Comparison of ENCODE assay signal across 17 cellular contexts in the genomic region with DNA sequence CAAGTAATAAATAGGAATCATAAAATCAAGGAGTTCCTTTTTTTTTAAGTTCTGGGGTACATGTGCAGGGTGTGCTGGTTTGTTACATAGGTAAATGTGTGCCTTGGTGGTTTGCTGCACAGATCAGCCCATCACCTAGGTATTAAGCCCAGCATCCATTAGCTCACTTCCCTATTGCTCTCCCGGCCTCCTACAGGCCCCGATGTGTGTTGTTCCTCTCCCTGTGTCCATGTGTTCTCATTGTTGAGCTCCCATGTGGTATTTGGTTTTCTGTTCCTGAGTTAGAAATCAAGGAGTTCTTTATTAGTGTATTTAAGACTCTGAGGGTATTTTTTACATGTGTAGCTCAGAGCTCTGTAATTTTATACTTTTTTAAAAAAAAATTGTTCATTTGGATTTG.
"Had no signal": no experiment of that assay in that cellular context is flagged by ENCODE, and none has a peak within 500 bp of the region (broad histone marks: within the 10 kb centered on the region; RNA-seq: fewer than 3 reads in every experiment).

No MANE protein-coding gene starts in this region.

- DNase-seq: activated CD4-positive, alpha-beta T cell treated with anti-CD3 and anti-CD28 coated beads, Interleukin-2, amount 50 U/mL, for 48 hours; activated gamma-delta T cell; adrenal gland; cerebellar nuclear complex; cortex of kidney; gastrocnemius medialis; heart left ventricle; mucosa of descending colon; naive B cell; retina; stimulated activated CD8-positive, alpha-beta memory T cell treated with anti-CD3 and anti-CD28 coated beads, Interleukin-4, amount 100 ng/mL, for 48 hours; stimulated activated naive CD4-positive, alpha-beta T cell treated with Interleukin-2 at 50 U/mL for 16 hours; thyroid gland; WERI-Rb-1 had no signal

- H3K27ac Mint-ChIP-seq: activated naive CD4-positive, alpha-beta T cell treated with anti-CD3 and anti-CD28 coated beads, Interleukin-2, amount 50 U/mL, for 72 hours; memory B cell had no signal

- ATAC-seq: activated naive CD4-positive, alpha-beta T cell treated with anti-CD3 and anti-CD28 coated beads, Interleukin-2, amount 50 U/mL, for 72 hours; gastrocnemius medialis; heart left ventricle; mucosa of descending colon had no signal

- H3K4me3 Mint-ChIP-seq: memory B cell, naive B cell had no signal

- H3K4me1 ChIP-seq: adrenal gland, gastrocnemius medialis, heart left ventricle, parathyroid adenoma had no signal

- H3K79me2 ChIP-seq: parathyroid adenoma had no signal

- H3K27me3 Mint-ChIP-seq: memory B cell, naive B cell had no signal

- H3K4me3 ChIP-seq: adrenal gland, gastrocnemius medialis, heart left ventricle, mucosa of descending colon, thyroid gland had no signal

- H3K36me3 ChIP-seq: thyroid gland, WERI-Rb-1 had no signal

- H3K9me3 Mint-ChIP-seq: activated naive CD4-positive, alpha-beta T cell treated with anti-CD3 and anti-CD28 coated beads, Interleukin-2, amount 50 U/mL, for 72 hours; memory B cell; naive B cell had no signal

- H3K27ac ChIP-seq: adrenal gland, gastrocnemius medialis, heart left ventricle, parathyroid adenoma, thyroid gland, WERI-Rb-1 had no signal

- H3K4me1 Mint-ChIP-seq: memory B cell, naive B cell had no signal

- H3K27me3 ChIP-seq: adrenal gland, gastrocnemius medialis, heart left ventricle, thyroid gland had no signal

- H2AFZ ChIP-seq: parathyroid adenoma had no signal

- H3K9me3 ChIP-seq: adrenal gland, gastrocnemius medialis, heart left ventricle, mucosa of descending colon, thyroid gland had no signal
